Comparison of ENCODE assay signal across 8 cellular contexts in genomic region chr3:14439501-14440167, GRCh38. TPM values are rescaled to one million over a fixed set of nuclear protein-coding genes. Genes with fewer than 3 reads are reported as not detected.
DNase-seq lines count a peak whose midpoint lies in the region; ATAC-seq and TF ChIP-seq lines count a peak whose summit lies in the region.

No MANE protein-coding gene starts in this region.

- H3K4me1 ChIP-seq in SJCRH30 (peaks cover 32% of the 10 kb centered on the region), thyroid gland (peaks cover 39 to 59% of the 10 kb centered on the region in 2 donors)

- H3K27me3 Mint-ChIP-seq in natural killer cell (ENCODE audit: low read depth in 2 of 2) = no peaks in the 10 kb centered on the region
- no peaks in the 10 kb centered on the region for H3K27me3 Mint-ChIP-seq in natural killer cell treated with Interleukin-12 subunit alpha and Interleukin-12 subunit beta and Interleukin-15 and Interleukin-18, amount 100 ng/mL, for 72 hours

- TF ChIP-seq POLR2A in thyroid gland (IDR thresholded peaks at IDR 0.05) = no peak

- H3K27me3 ChIP-seq in SJCRH30 = no peaks in the 10 kb centered on the region
- H3K27me3 ChIP-seq in thyroid gland = no peaks in the 10 kb centered on the region

- peak in 2 of 3 donors; percentile 26 to 54 for ATAC-seq in natural killer cell
- no peak for ATAC-seq in natural killer cell treated with Interleukin-12 subunit alpha and Interleukin-12 subunit beta and Interleukin-15 and Interleukin-18, amount 100 ng/mL, for 72 hours
- ATAC-seq in left ventricle myocardium superior = peak; percentile 66

- H3K9me3 ChIP-seq in SJCRH30 (replicated peaks) (no peaks in the 10 kb centered on the region), thyroid gland (no peaks in the 10 kb centered on the region)

- H3K36me3 Mint-ChIP-seq in natural killer cell = no peaks in the 10 kb centered on the region
- no peaks in the 10 kb centered on the region for H3K36me3 Mint-ChIP-seq in natural killer cell treated with Interleukin-12 subunit alpha and Interleukin-12 subunit beta and Interleukin-15 and Interleukin-18, amount 100 ng/mL, for 72 hours

- DNase-seq in natural killer cell (no peak), SJCRH30 (peak; percentile 70 to 75), left ventricle myocardium superior (peak; percentile 84), thyroid gland (peak; percentile 53 to 62), midbrain (lab: John Stamatoyannopoulos, UW) (no peak)
- no peak for DNase-seq in natural killer cell treated with Interleukin-12 subunit alpha and Interleukin-12 subunit beta and Interleukin-15 and Interleukin-18, amount 100 ng/mL, for 72 hours (ENCODE audit: low spot score)
- DNase-seq in activated effector memory CD4-positive, alpha-beta T cell treated with Interleukin-2 at 50 U/mL for 16 hours = no peak
- no peak for DNase-seq in activated naive CD4-positive, alpha-beta T cell treated with Interleukin-2 at 50 U/mL for 16 hours

- H3K9me3 Mint-ChIP-seq in natural killer cell = no peaks in the 10 kb centered on the region
- no peaks in the 10 kb centered on the region for H3K9me3 Mint-ChIP-seq in natural killer cell treated with Interleukin-12 subunit alpha and Interleukin-12 subunit beta and Interleukin-15 and Interleukin-18, amount 100 ng/mL, for 72 hours

- 16 to 37% methylated on average over 8 to 13 of the region's 13 CpGs for WGBS in thyroid gland, 2 donors

- H3K4me3 ChIP-seq in SJCRH30 (no peak overlapping the region), thyroid gland (replicated peaks in 1 of 3) (no peak overlapping the region)

- peak overlapping the region in 1 of 2 donors; percentile 74 for H3K27ac Mint-ChIP-seq in natural killer cell
- peak overlapping the region in 1 of 2 donors; percentile 81 for H3K27ac Mint-ChIP-seq in natural killer cell treated with Interleukin-12 subunit alpha and Interleukin-12 subunit beta and Interleukin-15 and Interleukin-18, amount 100 ng/mL, for 72 hours

- H3K4me3 Mint-ChIP-seq in natural killer cell = no peak overlapping the region
- no peak overlapping the region for H3K4me3 Mint-ChIP-seq in natural killer cell treated with Interleukin-12 subunit alpha and Interleukin-12 subunit beta and Interleukin-15 and Interleukin-18, amount 100 ng/mL, for 72 hours

- H3K36me3 ChIP-seq in SJCRH30 (no peaks in the 10 kb centered on the region), thyroid gland (peaks cover 0 to 5% of the 10 kb centered on the region in 2 donors)

- no peak for TF ChIP-seq CTCF in natural killer cell (IDR thresholded peaks at IDR 0.05)
- TF ChIP-seq CTCF in thyroid gland (IDR thresholded peaks at IDR 0.05) = no peak

- peaks cover 58 to 59% of the 10 kb centered on the region in 2 donors for H3K4me1 Mint-ChIP-seq in natural killer cell
- peaks cover 34% of the 10 kb centered on the region in 2 donors for H3K4me1 Mint-ChIP-seq in natural killer cell treated with Interleukin-12 subunit alpha and Interleukin-12 subunit beta and Interleukin-15 and Interleukin-18, amount 100 ng/mL, for 72 hours (ENCODE audit: low read depth in 2 of 2)

- H3K27ac ChIP-seq in SJCRH30 = no peak overlapping the region
- no peak overlapping the region for H3K27ac ChIP-seq in thyroid gland

- intact Hi-C loops in natural killer cell (cut with micrococcal nuclease) (no loop called here), left ventricle myocardium superior (cut with micrococcal nuclease) (no loop called here), thyroid gland (cut with DNase I) (no loop called here)

RNA-seq across cellular contexts. Expression of gene SLC6A6, which starts 37.2 kb away (rescaled TPM):
- total RNA-seq in natural killer cell = 10 to 100 TPM; 43.7 to 55.4 (median 50.1) TPM
- 10 to 100 TPM; 20.4 to 56.7 TPM for total RNA-seq in natural killer cell treated with Interleukin-12 subunit alpha and Interleukin-12 subunit beta and Interleukin-15 and Interleukin-18, amount 100 ng/mL, for 72 hours
- 10.5 and 10.9 TPM in 2 replicates for total RNA-seq in SJCRH30 (2014; rRNA removed; shearing (Covaris generic))
- total RNA-seq in left ventricle myocardium superior = 14.1 TPM
- 10 to 100 TPM; 42.7 to 98.0 (median 72.5) TPM for total RNA-seq in thyroid gland

Comparison
In these comparisons a context has a peak if more than half of its experiments do, and no peak if none do; other contexts are left out.
1. ATAC-seq: peak in natural killer cell (2 of 3) and left ventricle myocardium superior (single experiment); none in natural killer cell treated with Interleukin-12 subunit alpha and Interleukin-12 subunit beta and Interleukin-15 and Interleukin-18, amount 100 ng/mL, for 72 hours (0 of 2).
2. DNase-seq: peak in SJCRH30 (2 of 2), left ventricle myocardium superior (single experiment) and thyroid gland (2 of 2); none in natural killer cell (single experiment), natural killer cell treated with Interleukin-12 subunit alpha and Interleukin-12 subunit beta and Interleukin-15 and Interleukin-18, amount 100 ng/mL, for 72 hours (single experiment), midbrain (single experiment), activated effector memory CD4-positive, alpha-beta T cell treated with Interleukin-2 at 50 U/mL for 16 hours (single experiment) and activated naive CD4-positive, alpha-beta T cell treated with Interleukin-2 at 50 U/mL for 16 hours (single experiment).